ENCODE assay signal across 9 cellular contexts in genomic region chr3:39378092-39378491, GRCh38. TPM values are rescaled to one million over a fixed set of nuclear protein-coding genes. Genes with fewer than 3 reads are reported as not detected.
A peak's percentile ranks its signal among the peaks of the same experiment; 100 is the strongest.
DNase-seq lines count a peak whose midpoint lies in the region; ATAC-seq and TF ChIP-seq lines count a peak whose summit lies in the region.
"Had no signal": no experiment of that assay in that cellular context is flagged by ENCODE, and none has a peak within 500 bp of the region (broad histone marks: within the 10 kb centered on the region; RNA-seq: fewer than 3 reads in every experiment).

No MANE protein-coding gene starts in this region.

- POLR2A ChIA-PET in AG04449 (lab: Yijun Ruan, JAX) = no interaction called here

- WGBS in spleen, 5 donors = 32 to 47% (median 43%) methylated on average over 4 of the region's 4 CpGs

- CTCF ChIA-PET in AG04449 (lab: Yijun Ruan, JAX) = interaction anchor here (0.6 to 3.2 kb wide), 4 partner anchors 8 to 252 kb away, joined by 3 to 13 read pairs (median 3); no protein-coding TSS in a partner anchor

- intact Hi-C loops in spleen (cut with DNase I; ENCODE audit: low total_unique reads) = no loop called here

- H3K4me1 ChIP-seq in foreskin keratinocyte = peaks cover 4% of the 10 kb centered on the region
- peaks cover 0 to 15% (median 6%) of the 10 kb centered on the region in 6 donors for H3K4me1 ChIP-seq in spleen

- TF ChIP-seq CTCF in AG04449 (IDR thresholded peaks at IDR 0.05; ENCODE audit: insufficient read depth, low read length, missing control alignments) = peak; percentile 59
- peak; percentile 83 for TF ChIP-seq CTCF in foreskin keratinocyte (conservative IDR thresholded peaks at IDR 0.05)
- peak; percentile 7 to 68 (median 49) for TF ChIP-seq CTCF in spleen (IDR thresholded peaks at IDR 0.05 in 8 of 11, conservative IDR thresholded peaks at IDR 0.05 in 3 of 11)

- ATAC-seq in GM19397 (IDR thresholded peaks at IDR 0.05; ENCODE audit: unreplicated experiment) = peak; percentile 81
- peak; percentile 81 for ATAC-seq in foreskin keratinocyte

- H3K4me3 ChIP-seq in AG04449 (ENCODE audit: low read depth, low read length) = no peak overlapping the region
- no peak overlapping the region for H3K4me3 ChIP-seq in spleen

- H3K27ac ChIP-seq in foreskin keratinocyte = no peak overlapping the region
- no peak overlapping the region for H3K27ac ChIP-seq in spleen
- no peak overlapping the region for H3K27ac ChIP-seq in caudate nucleus (ENCODE audit: low read depth, low read length)
- H3K27ac ChIP-seq: neutrophil had no signal

- H3K27me3 ChIP-seq in foreskin keratinocyte (no peaks in the 10 kb centered on the region), spleen (replicated peaks in 1 of 7) (no peaks in the 10 kb centered on the region)

- no peaks in the 10 kb centered on the region for H3K9me3 ChIP-seq in spleen
- H3K9me3 ChIP-seq: neutrophil had no signal

- TF ChIP-seq POLR2A in spleen (IDR thresholded peaks at IDR 0.05) = no peak

- H3K36me3 ChIP-seq in spleen = no peaks in the 10 kb centered on the region
- H3K36me3 ChIP-seq: neutrophil had no signal

- DNase-seq in AG04449 (ENCODE audit: low read depth, low spot score) (no peak), HT1080 (ENCODE audit: low read depth) (peak; percentile 37), foreskin keratinocyte (peak; percentile 16 to 41), spleen (no peak), caudate nucleus (lab: John Stamatoyannopoulos, UW) (no peak), NOMO-1 treated with DMSO at 0.1 percent for 48 hours (lab: John Stamatoyannopoulos, UW; ENCODE audit: unreplicated experiment) (no peak)
- DNase-seq in activated CD8-positive, alpha-beta memory T cell treated with anti-CD3 and anti-CD28 coated beads, Interleukin-2, amount 50 U/mL, for 1 hour (ENCODE audit: extremely low read depth) = peak; percentile 12

RNA-seq across cellular contexts. Expression of gene SLC25A38, which starts 5.1 kb away (rescaled TPM):
- 37.1 and 53.8 TPM in 2 replicates for total RNA-seq in HT1080 (2014; rRNA removed; shearing (Covaris generic))
- 31.8 and 33.3 TPM in 2 replicates for polyA plus RNA-seq in HT1080 (2015; cell fraction: cytosol; rRNA removed)
- 26.0 and 26.8 TPM in 2 replicates for polyA plus RNA-seq in HT1080 (2015; cell fraction: nucleus; rRNA removed)
- total RNA-seq in foreskin keratinocyte (29.2 and 29.8 TPM in 2 replicates), spleen (10 to 100 TPM; 23.7 to 30.2 (median 26.0) TPM)
- polyA plus RNA-seq in foreskin keratinocyte (28.0 and 30.7 TPM in 2 replicates), spleen (10 to 100 TPM; 32.3 to 38.4 (median 34.6) TPM)

RNA-seq across cellular contexts. Expression of gene RPSA, which starts 28.4 kb away (rescaled TPM):
- total RNA-seq in HT1080 (2014; rRNA removed; shearing (Covaris generic)) = 2,701 and 2,964 TPM in 2 replicates
- 3,532 and 3,656 TPM in 2 replicates for polyA plus RNA-seq in HT1080 (2015; cell fraction: cytosol; rRNA removed)
- 1,497 and 1,638 TPM in 2 replicates for polyA plus RNA-seq in HT1080 (2015; cell fraction: nucleus; rRNA removed)
- total RNA-seq in foreskin keratinocyte (2,232 and 2,325 TPM in 2 replicates), spleen (1,000 to 10,000 TPM in 1 of 7 donors, 100 to 1,000 TPM in 6; 795 to 1,012 (median 943) TPM)
- polyA plus RNA-seq in foreskin keratinocyte (3,429 and 3,722 TPM in 2 replicates), spleen (1,000 to 10,000 TPM; 2,699 to 3,649 (median 3,099) TPM)

RNA-seq across cellular contexts. Expression of gene CCR8, which starts 48.6 kb away (rescaled TPM):
- total RNA-seq in HT1080 (2014; rRNA removed; shearing (Covaris generic)) = not detected in 2 replicates
- polyA plus RNA-seq in HT1080 (2015; cell fraction: cytosol; rRNA removed) = not detected in 2 replicates
- not detected in 2 replicates for polyA plus RNA-seq in HT1080 (2015; cell fraction: nucleus; rRNA removed)
- not detected in 2 replicates for total RNA-seq in foreskin keratinocyte
- polyA plus RNA-seq in foreskin keratinocyte = not detected in 2 replicates
- total RNA-seq in spleen = 1 to 10 TPM in 1 of 7 donors, under 1 TPM in 5, not detected in 1; 0.46 to 2.1 (median 0.68) TPM
- under 1 TPM in 1 of 3 donors, not detected in 2; 0.06 TPM for polyA plus RNA-seq in spleen

Comparison
In these comparisons a context has a peak if more than half of its experiments do, and no peak if none do; other contexts are left out.
1. DNase-seq: peak in HT1080 (single experiment), activated CD8-positive, alpha-beta memory T cell treated with anti-CD3 and anti-CD28 coated beads, Interleukin-2, amount 50 U/mL, for 1 hour (single experiment) and foreskin keratinocyte (2 of 2); none in AG04449 (single experiment), spleen (single experiment), caudate nucleus (0 of 61) and NOMO-1 treated with DMSO at 0.1 percent for 48 hours (single experiment).
2. Peak in every context shown above with its lines, with median percentiles within 50 percentile points of each other: CTCF ChIP-seq.